Comparison of ENCODE assay signal across 5 cellular contexts in genomic region chr1:23438545-23438944, GRCh38.
"Had no signal": no experiment of that assay in that cellular context is flagged by ENCODE, and none has a peak within 500 bp of the region (broad histone marks: within the 10 kb centered on the region; RNA-seq: fewer than 3 reads in every experiment).

No MANE protein-coding gene starts in this region.

- DNase-seq: IMR-90, KBM-7, KG1 had no signal

- FAIRE-seq: HTR-8/SVneo had no signal

- H3K27ac ChIP-seq: HL-60 had no signal
